Comparison of ENCODE assay signal across 17 cellular contexts in the genomic region with DNA sequence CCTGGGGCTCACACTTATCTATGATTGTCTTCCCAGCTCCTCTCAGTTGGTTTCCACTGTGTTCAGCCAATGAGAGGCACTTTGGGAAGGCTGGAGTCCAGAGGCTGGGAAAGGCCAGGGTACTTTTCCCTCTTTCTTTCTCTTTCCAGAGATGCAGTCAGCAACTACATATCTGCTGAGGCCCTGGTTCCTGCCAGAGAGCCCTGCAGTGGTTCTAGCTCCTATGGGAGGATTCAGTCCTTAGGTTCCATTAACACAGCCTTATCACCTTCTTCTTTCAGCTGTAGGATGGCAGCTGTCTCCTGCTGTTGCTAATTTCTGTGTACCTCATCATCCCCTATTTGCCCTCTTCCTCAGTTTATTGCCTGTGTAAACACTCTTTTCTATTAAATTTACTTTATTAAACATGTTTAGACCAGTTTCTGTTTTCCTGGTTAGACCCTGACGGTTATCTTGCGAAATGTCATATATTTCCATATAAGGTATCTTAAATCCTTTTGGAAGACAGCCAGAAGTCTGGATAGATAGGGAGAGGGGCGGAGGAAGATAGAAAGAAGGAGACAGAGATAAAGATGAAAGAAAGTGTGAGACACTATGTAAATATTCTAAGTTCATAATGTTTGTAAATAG.
DNase-seq lines count a peak whose midpoint lies in the region; ATAC-seq and TF ChIP-seq lines count a peak whose summit lies in the region.
"Had no signal": no experiment of that assay in that cellular context is flagged by ENCODE, and none has a peak within 500 bp of the region (broad histone marks: within the 10 kb centered on the region; RNA-seq: fewer than 3 reads in every experiment).

No MANE protein-coding gene starts in this region.

- no peak overlapping the region for H2AK5ac ChIP-seq in H9 (ENCODE audit: insufficient read length, low read length)

- no peak overlapping the region for H3K18ac ChIP-seq in H9 (ENCODE audit: insufficient read length, low read depth, low read length)

- H3K4me3 Mint-ChIP-seq in H9, result no peak overlapping the region
- no peak overlapping the region for H3K4me3 Mint-ChIP-seq in stimulated activated memory B cell treated with anti-CD40 and anti-IgM and Interleukin-4, amounts not matched to agents 10 μg/mL and 1 μg/mL and 100 μg/mL, for 72 hours
- H3K4me3 Mint-ChIP-seq: activated CD4-positive, alpha-beta T cell treated with anti-CD3 and anti-CD28 coated beads, Interleukin-2, amount 10 ng/mL, durations not matched to agents 7 days and 5 days; CD4-positive, alpha-beta memory T cell had no signal

- H2BK12ac ChIP-seq in H9 (ENCODE audit: insufficient read length, low read depth, low read length), result peak overlapping the region; percentile 92

- H3K4me3 ChIP-seq in fibroblast of lung (replicated peaks in 1 of 4; ENCODE audit: control extremely low read depth in 1 of 4, insufficient read depth in 1 of 4, low read depth in 3 of 4, low read length in 4 of 4), result no peak overlapping the region
- H3K4me3 ChIP-seq: adrenal gland, dorsolateral prefrontal cortex, left ventricle myocardium inferior, testis had no signal

- H3K14ac ChIP-seq in H9 (ENCODE audit: insufficient read depth, low read length), result no peak overlapping the region

- H3K27ac ChIP-seq in 22Rv1 (peak overlapping the region; percentile 11), H9 (ENCODE audit: insufficient read length, low read depth, low read length) (no peak overlapping the region), fibroblast of lung (ENCODE audit: insufficient read depth, low read length) (no peak overlapping the region)
- H3K27ac ChIP-seq: adrenal gland, dorsolateral prefrontal cortex, left ventricle myocardium inferior, testis had no signal

- H3K36me3 ChIP-seq in fibroblast of lung (ENCODE audit: control insufficient read depth, insufficient read depth, low read length), result no peaks in the 10 kb centered on the region
- H3K36me3 ChIP-seq: adrenal gland, left ventricle myocardium inferior had no signal

- no peak overlapping the region for H4K91ac ChIP-seq in H9 (ENCODE audit: insufficient read length, low read depth, low read length)

- H3K27me3 Mint-ChIP-seq in H9 (ENCODE audit: low read depth), result no peaks in the 10 kb centered on the region
- no peaks in the 10 kb centered on the region for H3K27me3 Mint-ChIP-seq in stimulated activated memory B cell treated with anti-CD40 and anti-IgM and Interleukin-4, amounts not matched to agents 10 μg/mL and 1 μg/mL and 100 μg/mL, for 72 hours
- H3K27me3 Mint-ChIP-seq: activated CD4-positive, alpha-beta T cell treated with anti-CD3 and anti-CD28 coated beads, Interleukin-2, amount 10 ng/mL, durations not matched to agents 7 days and 5 days; CD4-positive, alpha-beta memory T cell had no signal

- H3K56ac ChIP-seq in H9 (ENCODE audit: insufficient read length, low read depth, low read length), result no peak overlapping the region

- H3K27ac Mint-ChIP-seq in H9, result peak overlapping the region in 2 of 3 experiments; percentile 21 to 70; a peak in 3 of 7 replicates
- no peak overlapping the region for H3K27ac Mint-ChIP-seq in stimulated activated memory B cell treated with anti-CD40 and anti-IgM and Interleukin-4, amounts not matched to agents 10 μg/mL and 1 μg/mL and 100 μg/mL, for 72 hours
- H3K27ac Mint-ChIP-seq: activated CD4-positive, alpha-beta T cell treated with anti-CD3 and anti-CD28 coated beads, Interleukin-2, amount 10 ng/mL, durations not matched to agents 7 days and 5 days; CD4-positive, alpha-beta memory T cell had no signal

- no CpG with 5 or more reads among the region's 3 CpGs for WGBS in H9 (ENCODE audit: extremely low coverage, insufficient read length, low lambda C conversion rate)

- H2BK120ac ChIP-seq in H9 (ENCODE audit: low read depth, low read length, poor library complexity, severe bottlenecking), result no peak overlapping the region

- no peak overlapping the region for H3K23ac ChIP-seq in H9 (ENCODE audit: insufficient read length, low read depth, low read length)

- H3K9me3 ChIP-seq in H9 (ENCODE audit: control insufficient read depth, low read depth, low read length) (no peaks in the 10 kb centered on the region), fibroblast of lung (ENCODE audit: control insufficient read depth, insufficient read depth, low read depth, low read length) (no peaks in the 10 kb centered on the region)
- H3K9me3 ChIP-seq: adrenal gland, left ventricle myocardium inferior, testis had no signal

- TF ChIP-seq CTCF in 22Rv1 (IDR thresholded peaks at IDR 0.05) (no peak), H9 (conservative IDR thresholded peaks at IDR 0.05) (no peak), fibroblast of lung (conservative IDR thresholded peaks at IDR 0.05 in 1 of 2, IDR thresholded peaks at IDR 0.05 in 1 of 2; ENCODE audit: low read depth in 1 of 2, low read length in 2 of 2) (no peak)

- H3K23me2 ChIP-seq in H9 (ENCODE audit: insufficient read length, low read depth, low read length, poor library complexity, severe bottlenecking), result no peaks in the 10 kb centered on the region

- H3K4ac ChIP-seq in H9 (ENCODE audit: low read depth, low read length), result no peak overlapping the region

- intact Hi-C loops in posterior cingulate gyrus (cut with DNase I), result no loop called here

- H3K4me1 ChIP-seq in H9 (ENCODE audit: insufficient read depth, low read length), result no peaks in the 10 kb centered on the region; the same call in 1 of the 2 replicates
- H3K4me1 ChIP-seq in fibroblast of lung (ENCODE audit: control insufficient read depth, extremely low read depth, insufficient read depth, low read length), result no peaks in the 10 kb centered on the region
- H3K4me1 ChIP-seq: adrenal gland had no signal

- H3K4me1 Mint-ChIP-seq in H9, result peaks cover 59 to 60% of the 10 kb centered on the region in 2 experiments
- no peaks in the 10 kb centered on the region for H3K4me1 Mint-ChIP-seq in stimulated activated memory B cell treated with anti-CD40 and anti-IgM and Interleukin-4, amounts not matched to agents 10 μg/mL and 1 μg/mL and 100 μg/mL, for 72 hours
- H3K4me1 Mint-ChIP-seq: activated CD4-positive, alpha-beta T cell treated with anti-CD3 and anti-CD28 coated beads, Interleukin-2, amount 10 ng/mL, durations not matched to agents 7 days and 5 days; CD4-positive, alpha-beta memory T cell had no signal

- H4K8ac ChIP-seq in H9 (replicated peaks; ENCODE audit: insufficient read length, low read depth, low read length), result no peak overlapping the region

- no peaks in the 10 kb centered on the region for H3K79me1 ChIP-seq in H9 (ENCODE audit: insufficient read depth, low read depth, low read length, poor library complexity, severe bottlenecking)

- H3K79me2 ChIP-seq in H9 (ENCODE audit: insufficient read depth, low read length), result no peaks in the 10 kb centered on the region
- H3K79me2 ChIP-seq in fibroblast of lung (ENCODE audit: control insufficient read depth, insufficient read depth, low read length), result no peaks in the 10 kb centered on the region

- H4K20me1 ChIP-seq in H9 (ENCODE audit: control insufficient read depth, insufficient read depth, insufficient read length), result no peaks in the 10 kb centered on the region
- H4K20me1 ChIP-seq in fibroblast of lung (ENCODE audit: control insufficient read depth, extremely low read depth, insufficient read depth, low read length), result no peaks in the 10 kb centered on the region

- no peak for DNase-seq in H9
- peak; percentile 73 for DNase-seq in SK-N-DZ (ENCODE audit: low spot score)
- DNase-seq in fibroblast of lung (ENCODE audit: low read depth in 2 of 2), result no peak
- DNase-seq in HUDEP-2 (lab: John Stamatoyannopoulos, UW; ENCODE audit: unreplicated experiment in 76 of 76), result no peak
- no peak for DNase-seq in posterior cingulate gyrus
- DNase-seq: activated CD4-positive, alpha-beta T cell treated with anti-CD3 and anti-CD28 coated beads, Interleukin-2, amount 10 ng/mL, durations not matched to agents 7 days and 5 days; adrenal gland; CD4-positive, alpha-beta memory T cell; dorsolateral prefrontal cortex; left ventricle myocardium inferior; NCI-H345; occipital lobe; right cardiac atrium; testis had no signal

- H3K36me3 Mint-ChIP-seq in H9 (ENCODE audit: insufficient read depth in 1 of 3, low read depth in 3 of 3), result peaks cover 0 to 3% (median 0%) of the 10 kb centered on the region in 3 experiments; a peak in 3 of 7 replicates
- H3K36me3 Mint-ChIP-seq in stimulated activated memory B cell treated with anti-CD40 and anti-IgM and Interleukin-4, amounts not matched to agents 10 μg/mL and 1 μg/mL and 100 μg/mL, for 72 hours, result no peaks in the 10 kb centered on the region
- H3K36me3 Mint-ChIP-seq: CD4-positive, alpha-beta memory T cell had no signal

- no peak overlapping the region for H3K9ac ChIP-seq in H9 (ENCODE audit: extremely low read depth, insufficient read length, low read length)
- no peak overlapping the region for H3K9ac ChIP-seq in fibroblast of lung (ENCODE audit: insufficient read depth, low read length)

- no peak overlapping the region for H2BK5ac ChIP-seq in H9 (ENCODE audit: insufficient read length, low read length)

- H3T11ph ChIP-seq in H9 (ENCODE audit: low read length), result no peak overlapping the region

- H2AFZ ChIP-seq in H9 (ENCODE audit: low read length) (peak overlapping the region; percentile 62), fibroblast of lung (ENCODE audit: low read length) (peak overlapping the region; percentile 16)

- no peaks in the 10 kb centered on the region for H3K27me3 ChIP-seq in H9 (ENCODE audit: insufficient read depth, low read length)
- no peaks in the 10 kb centered on the region for H3K27me3 ChIP-seq in fibroblast of lung (ENCODE audit: control insufficient read depth, insufficient read depth, low read length)
- H3K27me3 ChIP-seq: adrenal gland, dorsolateral prefrontal cortex, testis had no signal

- no peak overlapping the region for H2BK20ac ChIP-seq in H9 (ENCODE audit: low read depth, low read length, poor library complexity, severe bottlenecking)

- no peak for ATAC-seq in HG03342 (IDR thresholded peaks at IDR 0.05; ENCODE audit: unreplicated experiment)
- ATAC-seq in stimulated activated memory B cell treated with anti-CD40 and anti-IgM and Interleukin-4, amounts not matched to agents 10 μg/mL and 1 μg/mL and 100 μg/mL, for 72 hours, result no peak
- ATAC-seq: right cardiac atrium had no signal

- H3K4me2 ChIP-seq in H9 (ENCODE audit: insufficient read depth, insufficient read length, low read length) (no peak overlapping the region), fibroblast of lung (ENCODE audit: extremely low read depth, insufficient read depth, low read length) (no peak overlapping the region)

- no peak overlapping the region for H4K5ac ChIP-seq in H9 (ENCODE audit: insufficient read length, low read depth, low read length)

- no peak overlapping the region for H2BK15ac ChIP-seq in H9 (ENCODE audit: low read depth, low read length)

- no peaks in the 10 kb centered on the region; a peak in 2 of 5 replicates for H3K9me3 Mint-ChIP-seq in H9
- H3K9me3 Mint-ChIP-seq in stimulated activated memory B cell treated with anti-CD40 and anti-IgM and Interleukin-4, amounts not matched to agents 10 μg/mL and 1 μg/mL and 100 μg/mL, for 72 hours, result peaks cover 1% of the 10 kb centered on the region
- H3K9me3 Mint-ChIP-seq: activated CD4-positive, alpha-beta T cell treated with anti-CD3 and anti-CD28 coated beads, Interleukin-2, amount 10 ng/mL, durations not matched to agents 7 days and 5 days had no signal
